ENCODE assay signal across 12 cellular contexts in genomic region chr12:9615420-9616135, GRCh38. TPM values are rescaled to one million over a fixed set of nuclear protein-coding genes. Genes with fewer than 3 reads are reported as not detected.
DNase-seq lines count a peak whose midpoint lies in the region; ATAC-seq, FAIRE-seq and TF ChIP-seq lines count a peak whose summit lies in the region.
"Had no signal": no experiment of that assay in that cellular context is flagged by ENCODE, and none has a peak within 500 bp of the region (broad histone marks: within the 10 kb centered on the region; RNA-seq: fewer than 3 reads in every experiment).

No MANE protein-coding gene starts in this region.

- H3K27me3 Mint-ChIP-seq in memory B cell: no peaks in the 10 kb centered on the region

- H3K9me3 Mint-ChIP-seq in memory B cell: peaks cover 5% of the 10 kb centered on the region

- peak; percentile 59 for ATAC-seq in HG03064 (IDR thresholded peaks at IDR 0.05; ENCODE audit: low read depth, unreplicated experiment)
- peak; percentile 89 for ATAC-seq in memory B cell (ENCODE audit: low read depth)
- ATAC-seq in HG03442 (IDR thresholded peaks at IDR 0.05; ENCODE audit: unreplicated experiment): no peak
- no peak for ATAC-seq in GM21723 (IDR thresholded peaks at IDR 0.05; ENCODE audit: unreplicated experiment)

- DNase-seq in GM12891 (ENCODE audit: insufficient read length, low spot score) (no peak), Peyer's patch (no peak), memory B cell (ENCODE audit: low spot score in 2 of 2) (peak in 1 of 2 donors; percentile 24), H54 (ENCODE audit: insufficient read length, low spot score) (no peak), GM19240 (ENCODE audit: insufficient read length, low spot score) (no peak)
- DNase-seq: stimulated activated naive CD4-positive, alpha-beta T cell treated with Interleukin-2 at 50 U/mL for 16 hours had no signal

- no peaks in the 10 kb centered on the region for H3K4me1 ChIP-seq in Peyer's patch

- no peak for FAIRE-seq in GM12891 (lab: Jason Lieb, UNC)
- no peak for FAIRE-seq in H54 (lab: Jason Lieb, UNC)

- peak overlapping the region; percentile 36 to 69 (median 53) for H3K27ac ChIP-seq in Peyer's patch

- H3K36me3 Mint-ChIP-seq in memory B cell: peaks cover 13% of the 10 kb centered on the region

- TF ChIP-seq CTCF in Peyer's patch (IDR thresholded peaks at IDR 0.05): no peak

- peak overlapping the region; percentile 34 for H3K4me3 Mint-ChIP-seq in memory B cell
- H3K4me3 Mint-ChIP-seq: brain had no signal

- H3K9me3 ChIP-seq in Peyer's patch: no peaks in the 10 kb centered on the region

- H3K4me1 Mint-ChIP-seq in memory B cell: peaks cover 38% of the 10 kb centered on the region
- H3K4me1 Mint-ChIP-seq: brain had no signal

- no peaks in the 10 kb centered on the region for H3K36me3 ChIP-seq in Peyer's patch

- peak overlapping the region; percentile 97 for H3K27ac Mint-ChIP-seq in memory B cell
- H3K27ac Mint-ChIP-seq: brain had no signal

- no peak overlapping the region for H3K4me3 ChIP-seq in Peyer's patch

- H3K27me3 ChIP-seq in Peyer's patch: no peaks in the 10 kb centered on the region

- TF ChIP-seq POLR2A in GM12891 (IDR thresholded peaks at IDR 0.05; ENCODE audit: low read depth, low read length) (no peak), Peyer's patch (IDR thresholded peaks at IDR 0.05) (no peak), H54 (IDR thresholded peaks at IDR 0.05; ENCODE audit: low read depth, low read length) (no peak)

TF ChIP-seq in GM12891, 5 proteins besides CTCF, POLR2A, EP300 and RAD21:
- no peak for TF ChIP-seq TAF1 (IDR thresholded peaks at IDR 0.05; ENCODE audit: low read depth, low read length)
- peak; percentile 94 for TF ChIP-seq SPI1 (IDR thresholded peaks at IDR 0.05; ENCODE audit: low read depth, low read length)

RNA-seq across cellular contexts. Expression of gene KLRB1, which starts 7.9 kb away (rescaled TPM):
- not detected for polyA plus RNA-seq in GM12891 (2012; ENCODE audit: low read depth, missing spikeins)
- 1 to 10 TPM in 3 of 4 donors, not detected in 1; 1.1 to 6.3 (median 3.9) TPM for total RNA-seq in Peyer's patch
- total RNA-seq: lung microvascular endothelial cell, NCI-H460 had no signal

RNA-seq across cellular contexts. Expression of gene CLEC2D, which starts 53.9 kb away (rescaled TPM):
- polyA plus RNA-seq in GM12891 (2012; ENCODE audit: low read depth, missing spikeins): 29.9 TPM
- 100 to 1,000 TPM in 1 of 4 donors, 10 to 100 TPM in 1, 1 to 10 TPM in 2; 6.4 to 140 (median 12.1) TPM for total RNA-seq in Peyer's patch

Comparison
In these comparisons a context has a peak if more than half of its experiments do, and no peak if none do; other contexts are left out.
1. ATAC-seq: peak in HG03064 (single experiment) and memory B cell (single experiment); none in HG03442 (single experiment) and GM21723 (single experiment).